38 cellular contexts compared by ENCODE assay signal in the genomic region with DNA sequence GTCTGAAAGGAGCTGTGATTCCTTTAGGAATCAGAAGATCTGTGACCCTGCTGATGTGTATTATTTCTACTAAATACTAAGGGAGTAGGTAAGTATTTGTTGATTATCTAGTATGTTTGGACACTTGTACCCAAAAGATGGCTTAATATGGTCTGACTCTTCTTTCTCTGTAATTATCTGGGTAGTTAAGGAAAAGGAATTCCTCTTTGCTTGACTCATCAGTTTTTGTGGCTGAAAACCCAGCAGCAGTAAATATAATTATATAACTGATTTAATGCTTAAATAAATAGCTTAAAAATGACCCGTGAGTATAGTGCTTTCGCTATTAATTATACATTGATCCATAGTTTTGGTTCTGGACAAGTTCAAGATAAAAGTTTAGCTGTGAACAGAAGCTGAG.
"Had no signal": no experiment of that assay in that cellular context is flagged by ENCODE, and none has a peak within 500 bp of the region (broad histone marks: within the 10 kb centered on the region; RNA-seq: fewer than 3 reads in every experiment).

No MANE protein-coding gene starts in this region.

- FAIRE-seq: colon, endometrium, kidney, small intestine, TTC549 had no signal

- ATAC-seq: activated CD4-positive, CD25-positive, alpha-beta regulatory T cell treated with anti-CD3 and anti-CD28 coated beads, Interleukin-2, amount 50 U/mL, for 24 hours; body of pancreas; gastroesophageal sphincter; left colon; naive thymus-derived CD4-positive, alpha-beta T cell; sciatic nerve; stimulated activated memory B cell treated with anti-CD40 and anti-IgM and Interleukin-4, amounts not matched to agents 10 μg/mL and 1 μg/mL and 100 μg/mL, for 72 hours; stimulated activated naive CD8-positive, alpha-beta T cell treated with anti-CD3 and anti-CD28 coated beads, Interleukin-15, amount 100 ng/mL, for 72 hours; upper lobe of right lung had no signal

- H3K9me3 ChIP-seq: body of pancreas, gastroesophageal sphincter, ovary, thyroid gland, upper lobe of right lung had no signal

- H3K27ac Mint-ChIP-seq: activated CD4-positive, alpha-beta memory T cell treated with anti-CD3 and anti-CD28 coated beads for 36 hours; activated naive CD4-positive, alpha-beta T cell treated with anti-CD3 and anti-CD28 coated beads, Interleukin-2, amount 10 ng/mL, durations not matched to agents 7 days and 5 days; activated naive CD8-positive, alpha-beta T cell treated with anti-CD3 and anti-CD28 coated beads, Interleukin-2, amount 10 ng/mL, durations not matched to agents 7 days and 5 days; immature natural killer cell; mesothelial cell of epicardium; naive thymus-derived CD4-positive, alpha-beta T cell; progenitor cell of endocrine pancreas; stimulated activated memory B cell treated with anti-CD40 and anti-IgM and Interleukin-4, amounts not matched to agents 10 μg/mL and 1 μg/mL and 100 μg/mL, for 72 hours; stimulated activated naive CD8-positive, alpha-beta T cell treated with anti-CD3 and anti-CD28 coated beads, Interleukin-15, amount 100 ng/mL, for 72 hours had no signal

- H3K36me3 ChIP-seq: gastroesophageal sphincter, ovary, thyroid gland, upper lobe of right lung, WERI-Rb-1 had no signal

- H3K27ac ChIP-seq: body of pancreas, epithelial cell of prostate, gastroesophageal sphincter, hepatocyte, ovary, thyroid gland, upper lobe of right lung, WERI-Rb-1 had no signal

- H3K4me2 ChIP-seq: hepatocyte had no signal

- H3K36me3 Mint-ChIP-seq: activated CD4-positive, alpha-beta memory T cell treated with anti-CD3 and anti-CD28 coated beads for 36 hours; activated naive CD4-positive, alpha-beta T cell treated with anti-CD3 and anti-CD28 coated beads, Interleukin-2, amount 10 ng/mL, durations not matched to agents 7 days and 5 days; activated naive CD8-positive, alpha-beta T cell treated with anti-CD3 and anti-CD28 coated beads, Interleukin-2, amount 10 ng/mL, durations not matched to agents 7 days and 5 days; immature natural killer cell; mesothelial cell of epicardium; naive thymus-derived CD4-positive, alpha-beta T cell; stimulated activated memory B cell treated with anti-CD40 and anti-IgM and Interleukin-4, amounts not matched to agents 10 μg/mL and 1 μg/mL and 100 μg/mL, for 72 hours had no signal

- DNase-seq: activated CD4-positive, alpha-beta memory T cell treated with anti-CD3 and anti-CD28 coated beads for 36 hours; activated CD4-positive, alpha-beta T cell treated with anti-CD3 and anti-CD28 coated beads for 48 hours; activated CD8-positive, alpha-beta memory T cell treated with anti-CD3 and anti-CD28 coated beads, Interleukin-2, amount 50 U/mL, for 4 hours; activated gamma-delta T cell; activated naive CD4-positive, alpha-beta T cell treated with anti-CD3 and anti-CD28 coated beads, Interleukin-2, amount 10 ng/mL, durations not matched to agents 7 days and 5 days; activated naive CD8-positive, alpha-beta T cell treated with anti-CD3 and anti-CD28 coated beads, Interleukin-2, amount 10 ng/mL, durations not matched to agents 7 days and 5 days; activated T-cell treated with anti-CD3 and anti-CD28 coated beads, Interleukin-2, amount 50 U/mL, for 1 hour; amygdala; body of pancreas; dermis blood vessel endothelial cell; effector CD8-positive, alpha-beta T cell; immature natural killer cell; kidney; left colon; mammary epithelial cell; naive thymus-derived CD4-positive, alpha-beta T cell; ovary; retina; small intestine; stimulated activated CD4-positive, alpha-beta T cell treated with anti-CD3 and anti-CD28 coated beads, Interleukin-1b, Interleukin-23, amount 100 ng/mL, for 48 hours; stimulated activated CD4-positive, alpha-beta T cell treated with anti-CD3 and anti-CD28 coated beads, Interleukin-4, amount 100 ng/mL, for 4 hours; stimulated activated CD8-positive, alpha-beta memory T cell treated with anti-CD3 and anti-CD28 coated beads, Interleukin-4, amount 100 ng/mL, for 48 hours; stimulated activated naive CD8-positive, alpha-beta T cell treated with anti-CD3 and anti-CD28 coated beads, Interleukin-15, amount 100 ng/mL, for 72 hours; T-helper 9 cell; thyroid gland; upper lobe of right lung; WERI-Rb-1 had no signal

- H3K27me3 ChIP-seq: body of pancreas, gastroesophageal sphincter, hepatocyte, ovary, thyroid gland, upper lobe of right lung had no signal

- H3K4me1 Mint-ChIP-seq: activated naive CD4-positive, alpha-beta T cell treated with anti-CD3 and anti-CD28 coated beads, Interleukin-2, amount 10 ng/mL, durations not matched to agents 7 days and 5 days; activated naive CD8-positive, alpha-beta T cell treated with anti-CD3 and anti-CD28 coated beads, Interleukin-2, amount 10 ng/mL, durations not matched to agents 7 days and 5 days; immature natural killer cell; stimulated activated memory B cell treated with anti-CD40 and anti-IgM and Interleukin-4, amounts not matched to agents 10 μg/mL and 1 μg/mL and 100 μg/mL, for 72 hours; stimulated activated naive CD8-positive, alpha-beta T cell treated with anti-CD3 and anti-CD28 coated beads, Interleukin-15, amount 100 ng/mL, for 72 hours had no signal

- H3K4me3 Mint-ChIP-seq: activated CD4-positive, alpha-beta memory T cell treated with anti-CD3 and anti-CD28 coated beads for 36 hours; activated naive CD4-positive, alpha-beta T cell treated with anti-CD3 and anti-CD28 coated beads, Interleukin-2, amount 10 ng/mL, durations not matched to agents 7 days and 5 days; activated naive CD8-positive, alpha-beta T cell treated with anti-CD3 and anti-CD28 coated beads, Interleukin-2, amount 10 ng/mL, durations not matched to agents 7 days and 5 days; immature natural killer cell; mesothelial cell of epicardium; naive thymus-derived CD4-positive, alpha-beta T cell; stimulated activated memory B cell treated with anti-CD40 and anti-IgM and Interleukin-4, amounts not matched to agents 10 μg/mL and 1 μg/mL and 100 μg/mL, for 72 hours; stimulated activated naive CD8-positive, alpha-beta T cell treated with anti-CD3 and anti-CD28 coated beads, Interleukin-15, amount 100 ng/mL, for 72 hours had no signal

- H3K4me1 ChIP-seq: body of pancreas, gastroesophageal sphincter, thyroid gland, upper lobe of right lung had no signal

- H3K27me3 Mint-ChIP-seq: activated CD4-positive, alpha-beta memory T cell treated with anti-CD3 and anti-CD28 coated beads for 36 hours; activated naive CD4-positive, alpha-beta T cell treated with anti-CD3 and anti-CD28 coated beads, Interleukin-2, amount 10 ng/mL, durations not matched to agents 7 days and 5 days; activated naive CD8-positive, alpha-beta T cell treated with anti-CD3 and anti-CD28 coated beads, Interleukin-2, amount 10 ng/mL, durations not matched to agents 7 days and 5 days; stimulated activated memory B cell treated with anti-CD40 and anti-IgM and Interleukin-4, amounts not matched to agents 10 μg/mL and 1 μg/mL and 100 μg/mL, for 72 hours; stimulated activated naive CD8-positive, alpha-beta T cell treated with anti-CD3 and anti-CD28 coated beads, Interleukin-15, amount 100 ng/mL, for 72 hours had no signal

- H3K79me2 ChIP-seq: hepatocyte had no signal

- H3K9me3 Mint-ChIP-seq: activated CD4-positive, alpha-beta memory T cell treated with anti-CD3 and anti-CD28 coated beads for 36 hours; activated naive CD4-positive, alpha-beta T cell treated with anti-CD3 and anti-CD28 coated beads, Interleukin-2, amount 10 ng/mL, durations not matched to agents 7 days and 5 days; activated naive CD8-positive, alpha-beta T cell treated with anti-CD3 and anti-CD28 coated beads, Interleukin-2, amount 10 ng/mL, durations not matched to agents 7 days and 5 days; mesothelial cell of epicardium; stimulated activated memory B cell treated with anti-CD40 and anti-IgM and Interleukin-4, amounts not matched to agents 10 μg/mL and 1 μg/mL and 100 μg/mL, for 72 hours had no signal

- H2AFZ ChIP-seq: hepatocyte had no signal

- H3K4me3 ChIP-seq: body of pancreas, gastroesophageal sphincter, hepatocyte, ovary, thyroid gland, upper lobe of right lung had no signal
